In the genomic region with DNA sequence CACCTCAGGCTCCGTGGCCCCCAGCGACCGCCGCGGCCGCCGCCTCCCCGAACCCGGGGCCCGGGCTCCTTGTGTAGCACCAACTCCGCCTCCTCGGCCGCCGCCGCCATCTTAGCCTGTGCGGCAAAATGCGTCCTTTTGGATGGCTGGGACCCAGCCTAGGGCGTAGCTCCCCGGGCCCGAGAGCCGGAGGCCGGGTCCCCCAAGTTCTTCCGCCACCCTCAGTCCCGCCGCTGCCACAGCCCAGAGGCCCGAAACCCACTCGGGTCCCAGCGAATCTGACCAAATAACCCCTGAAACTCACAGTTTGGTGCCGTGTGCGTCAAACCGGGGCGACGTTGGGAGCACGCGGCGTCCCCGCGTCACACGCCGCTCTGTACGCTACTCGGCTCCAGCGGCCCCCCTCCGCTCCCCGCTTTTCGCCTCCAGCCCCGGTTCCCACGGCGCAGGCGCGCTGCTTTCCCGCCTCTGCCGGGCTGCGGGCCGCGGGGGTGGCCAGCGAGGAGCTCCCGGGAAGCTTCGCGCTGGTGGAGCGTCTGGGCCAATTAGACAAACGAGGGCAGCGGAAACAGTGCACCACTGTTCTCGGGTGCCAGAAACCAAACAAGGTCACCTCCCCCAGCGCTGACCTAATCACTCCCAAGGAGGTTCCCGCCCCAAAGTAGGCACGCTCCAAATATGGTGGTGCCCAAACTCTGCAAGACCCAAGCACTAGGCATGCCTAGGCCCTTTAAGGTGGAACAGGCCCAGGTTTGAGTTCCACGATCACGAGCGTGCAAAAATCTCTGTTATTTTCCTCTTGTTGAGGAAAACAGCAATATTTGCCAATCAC, we compare ENCODE assay signal across 8 cellular contexts. TPM values are rescaled to one million over a fixed set of nuclear protein-coding genes. Genes with fewer than 3 reads are reported as not detected.
DNase-seq lines count a peak whose midpoint lies in the region; ATAC-seq and TF ChIP-seq lines count a peak whose summit lies in the region.

ZNF644 (minus strand) TSS at position 350 of the 832 bp plus-strand sequence. CDS start 39,682 bp downstream, outside the sequence.

- no peaks in the 10 kb centered on the region for H3K9me3 ChIP-seq in heart left ventricle

- H3K27ac Mint-ChIP-seq in T-cell (peak within 1 kb of the TSS; percentile 96 to 99), type B pancreatic cell (peak within 1 kb of the TSS; percentile 98)

- peaks cover 0 to 54% (median 40%) of the 10 kb centered on the region in 12 donors for H3K4me1 ChIP-seq in heart left ventricle

- H3K4me3 Mint-ChIP-seq in T-cell (peak within 1 kb of the TSS; percentile 89 to 95 (median 93)), type B pancreatic cell (peak within 1 kb of the TSS; percentile 98)

- CTCF ChIA-PET in T-cell (lab: Charles Lee) = interaction anchor here in 1 of 2 donors (0.7 kb wide), 1 partner anchor 16 kb away, joined by 3 read pairs; no protein-coding TSS in a partner anchor

- in situ Hi-C loops in GM13976 (cut with MboI; ENCODE audit: low sequenced_read_pairs, unreplicated experiment) = no loop called here

- peaks cover 5% of the 10 kb centered on the region for H3K36me3 Mint-ChIP-seq in T-cell
- H3K36me3 Mint-ChIP-seq in type B pancreatic cell = peaks cover 12% of the 10 kb centered on the region

- H3K27me3 Mint-ChIP-seq in T-cell (no peaks in the 10 kb centered on the region), type B pancreatic cell (no peaks in the 10 kb centered on the region)

- H3K27ac ChIP-seq in adipose tissue (ENCODE audit: low read depth, low read length) (peak within 1 kb of the TSS; percentile 90), heart left ventricle (peak within 1 kb of the TSS; percentile 95 to 100 (median 100))

- no peaks in the 10 kb centered on the region for H3K27me3 ChIP-seq in heart left ventricle

- H3K4me3 ChIP-seq in heart left ventricle = peak within 1 kb of the TSS; percentile 66 to 97 (median 88)

- no peak for TF ChIP-seq CTCF in GM13976 (IDR thresholded peaks at IDR 0.05; ENCODE audit: borderline replicate concordance, control extremely low read depth, extremely low read depth, insufficient read depth, missing control alignments)
- TF ChIP-seq CTCF in heart left ventricle (IDR thresholded peaks at IDR 0.05) = no peak
- no peak for TF ChIP-seq CTCF in type B pancreatic cell (conservative IDR thresholded peaks at IDR 0.05)

- no peaks in the 10 kb centered on the region for H3K9me3 Mint-ChIP-seq in T-cell
- H3K9me3 Mint-ChIP-seq in type B pancreatic cell = no peaks in the 10 kb centered on the region

- POLR2A ChIA-PET in T-cell (lab: Charles Lee) = interaction anchor here in 1 of 2 donors (0.7 to 1.9 kb wide), 4 partner anchors 11 to 1285 kb away, joined by 3 to 7 read pairs (median 6); no protein-coding TSS in a partner anchor

- H3K36me3 ChIP-seq in heart left ventricle = peaks cover 0 to 11% (median 0%) of the 10 kb centered on the region in 9 donors

- ATAC-seq in HG02840 (IDR thresholded peaks at IDR 0.05; ENCODE audit: low FRiP score, unreplicated experiment) = peak; percentile 78
- ATAC-seq in T-cell (replicated peaks in 1 of 4) = peak; percentile 85 to 90 (median 88)
- ATAC-seq in heart left ventricle = peak; percentile 93 to 97 (median 96)

- 0 to 1% (median 1%) methylated on average over 61 to 70 of the region's 70 CpGs for WGBS in adipose tissue, 3 donors
- WGBS in heart left ventricle, 4 donors = 0 to 1% (median 1%) methylated on average over 17 to 70 of the region's 70 CpGs

- H3K4me1 Mint-ChIP-seq in T-cell (peaks cover 70 to 72% (median 72%) of the 10 kb centered on the region in 3 donors), type B pancreatic cell (ENCODE audit: unreplicated experiment) (peaks cover 32% of the 10 kb centered on the region)

- intact Hi-C loops in heart left ventricle (cut with DNase I) = loop anchor here in 5 of 10 donors (5.0 to 10.0 kb wide), 6 partner anchors 145 to 480 kb away; partner anchors contain the start of gene CDC7 (in 1 of the 5)
- intact Hi-C loops in posterior cingulate gyrus (cut with DNase I) = loop anchor here (5.0 kb wide), 2 partner anchors 145 to 300 kb away; no protein-coding TSS in a partner anchor

- DNase-seq in GM13976 (ENCODE audit: low spot score) = peak; percentile 90
- DNase-seq in NCI-H1436 (lab: John Stamatoyannopoulos, UW) = peak; percentile 83
- peak; percentile 75 to 94 (median 89) for DNase-seq in T-cell
- peak; percentile 92 to 95 (median 95) for DNase-seq in heart left ventricle
- DNase-seq in posterior cingulate gyrus = peak; percentile 88 to 99 (median 92)
- DNase-seq in type B pancreatic cell (ENCODE audit: extremely low spot score, unreplicated experiment) = peak; percentile 90

- TF ChIP-seq POLR2A in heart left ventricle (IDR thresholded peaks at IDR 0.05) = peak; percentile 16 to 75

RNA-seq across cellular contexts. Expression of gene ZNF644, which starts in this region (rescaled TPM):
- 100 to 1,000 TPM in 2 of 5 donors, 10 to 100 TPM in 3; 55.0 to 139 (median 62.7) TPM for total RNA-seq in T-cell
- 10 to 100 TPM in 2 of 3 donors, 1 to 10 TPM in 1; 6.4 to 21.9 (median 10.6) TPM for polyA plus RNA-seq in adipose tissue
- total RNA-seq in heart left ventricle = 10 to 100 TPM; 23.1 to 46.6 (median 33.9) TPM
- 10 to 100 TPM; 15.2 to 16.2 TPM for polyA plus RNA-seq in heart left ventricle
- 54.4 and 75.2 TPM in 2 replicates for total RNA-seq in type B pancreatic cell (ENCODE audit: low replicate concordance)

Comparison
In these comparisons a context has a peak if more than half of its experiments do, and no peak if none do; other contexts are left out.
1. Peak in every context shown above with its lines: DNase-seq, ATAC-seq, H3K4me3 ChIP-seq and H3K27ac ChIP-seq.